In the genomic region with DNA sequence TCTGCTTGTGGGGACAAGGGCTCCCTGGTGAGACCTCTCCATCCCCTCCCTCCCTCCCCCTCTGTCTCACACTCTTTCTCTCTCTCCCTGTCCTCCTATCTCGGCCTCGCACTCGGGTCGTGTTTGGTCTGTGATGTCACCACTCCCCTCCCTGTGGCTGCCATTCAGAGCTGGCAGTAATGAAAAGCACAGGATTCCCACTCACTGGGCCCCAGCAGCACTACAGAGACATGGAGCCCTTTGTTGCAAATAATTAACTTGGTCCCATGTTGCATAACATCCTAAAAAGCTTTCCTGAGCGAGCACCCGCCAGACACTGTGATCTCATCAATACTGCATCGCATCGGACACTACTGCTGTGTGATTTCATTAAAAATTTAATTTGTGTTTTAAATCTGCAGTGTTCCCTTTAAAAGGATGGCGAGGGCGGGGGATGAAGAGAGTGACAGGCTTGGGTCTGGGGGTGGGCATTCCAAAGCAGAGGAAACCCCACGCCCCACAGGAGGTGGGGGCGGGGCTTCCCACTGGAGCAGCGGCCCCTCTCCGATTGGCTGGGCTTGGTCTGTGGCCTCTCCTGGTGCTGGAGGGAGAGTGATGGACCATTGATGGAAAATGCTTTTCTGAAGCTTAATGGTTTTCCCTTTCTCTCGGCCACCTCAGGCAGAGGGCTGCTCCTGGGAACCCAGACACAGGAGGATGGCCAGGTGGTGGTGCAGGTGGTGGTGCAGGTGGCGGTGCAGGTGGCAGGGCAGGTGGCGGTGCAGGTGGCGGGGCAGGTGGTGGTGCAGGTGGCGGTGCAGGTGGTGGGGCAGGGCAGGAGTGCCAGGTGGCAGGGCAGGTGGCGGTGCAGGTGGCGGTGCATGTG, we compare ENCODE assay signal across 1 cellular context.
TF ChIP-seq lines count a peak whose summit lies in the region.

No MANE protein-coding gene starts in this region.

TF ChIP-seq in HEK293, 187 proteins besides CTCF, POLR2A, EP300 and RAD21:
- TF ChIP-seq, protein P1, sequence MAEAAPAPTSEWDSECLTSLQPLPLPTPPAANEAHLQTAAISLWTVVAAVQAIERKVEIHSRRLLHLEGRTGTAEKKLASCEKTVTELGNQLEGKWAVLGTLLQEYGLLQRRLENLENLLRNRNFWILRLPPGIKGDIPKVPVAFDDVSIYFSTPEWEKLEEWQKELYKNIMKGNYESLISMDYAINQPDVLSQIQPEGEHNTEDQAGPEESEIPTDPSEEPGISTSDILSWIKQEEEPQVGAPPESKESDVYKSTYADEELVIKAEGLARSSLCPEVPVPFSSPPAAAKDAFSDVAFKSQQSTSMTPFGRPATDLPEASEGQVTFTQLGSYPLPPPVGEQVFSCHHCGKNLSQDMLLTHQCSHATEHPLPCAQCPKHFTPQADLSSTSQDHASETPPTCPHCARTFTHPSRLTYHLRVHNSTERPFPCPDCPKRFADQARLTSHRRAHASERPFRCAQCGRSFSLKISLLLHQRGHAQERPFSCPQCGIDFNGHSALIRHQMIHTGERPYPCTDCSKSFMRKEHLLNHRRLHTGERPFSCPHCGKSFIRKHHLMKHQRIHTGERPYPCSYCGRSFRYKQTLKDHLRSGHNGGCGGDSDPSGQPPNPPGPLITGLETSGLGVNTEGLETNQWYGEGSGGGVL (tag by site-specific recombination; IDR thresholded peaks at IDR 0.05) = peak; percentile 63; the same call in 1 of the 2 replicates
- TF ChIP-seq ZNF629 (tag by site-specific recombination; IDR thresholded peaks at IDR 0.05) = peak; percentile 43; the same call in 1 of the 2 replicates
- peak; percentile 33; the same call in 1 of the 2 replicates for TF ChIP-seq ZFHX2 (tag by site-specific recombination; conservative IDR thresholded peaks at IDR 0.05)
- 0 out of 2 replicates have a peak, but pooled peaks have one; percentile 22 for TF ChIP-seq ZNF600 (tag by site-specific recombination; IDR thresholded peaks at IDR 0.05)
- TF ChIP-seq SP2 (tag by site-specific recombination; IDR thresholded peaks at IDR 0.05) = peak; percentile 60
- TF ChIP-seq EGR2 (tag by site-specific recombination; IDR thresholded peaks at IDR 0.05; ENCODE audit: low read depth) = peak; percentile 42; the same call in 1 of the 2 replicates
- no peak for TF ChIP-seq KLF7 (tag by site-specific recombination; IDR thresholded peaks at IDR 0.05; ENCODE audit: borderline replicate concordance)
- TF ChIP-seq ZNF146 (tag by site-specific recombination; IDR thresholded peaks at IDR 0.05) = no peak
